23 cellular contexts compared by ENCODE assay signal in the genomic region with DNA sequence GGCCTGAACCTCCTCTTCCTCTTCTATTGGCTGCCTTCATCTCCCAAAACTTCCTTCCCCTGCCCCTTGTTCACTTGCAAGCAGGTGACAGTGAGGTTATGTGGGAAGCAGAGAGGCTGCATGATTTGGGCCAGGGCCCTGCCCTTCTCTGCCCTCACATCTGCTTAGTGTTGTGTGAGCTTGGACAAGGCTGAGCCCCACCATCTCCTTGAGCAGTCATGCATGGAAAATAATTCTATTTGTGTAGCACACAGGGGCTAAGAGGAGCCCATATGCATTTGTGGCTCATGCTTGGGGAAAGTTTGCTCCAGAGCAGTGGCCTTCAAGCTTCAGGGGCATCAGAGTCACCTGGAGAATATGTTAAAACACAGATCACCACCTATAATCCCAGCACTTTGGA.
"Had no signal": no experiment of that assay in that cellular context is flagged by ENCODE, and none has a peak within 500 bp of the region (broad histone marks: within the 10 kb centered on the region; RNA-seq: fewer than 3 reads in every experiment).

No MANE protein-coding gene starts in this region.

- H3K9me3 ChIP-seq: gastrocnemius medialis, heart left ventricle, prostate gland, right atrium auricular region, sigmoid colon, suprapubic skin, transverse colon, upper lobe of right lung, uterus had no signal

- H3K27me3 ChIP-seq: gastrocnemius medialis, heart left ventricle, hepatocyte, right atrium auricular region, sigmoid colon, suprapubic skin, transverse colon, upper lobe of right lung, uterus had no signal

- H3K4me2 ChIP-seq: hepatocyte had no signal

- ATAC-seq: gastrocnemius medialis; heart left ventricle; left lobe of liver; natural killer cell treated with Interleukin-12 subunit alpha and Interleukin-12 subunit beta and Interleukin-15 and Interleukin-18, amount 100 ng/mL, for 72 hours; stimulated activated memory B cell treated with anti-CD40 and anti-IgM and Interleukin-4, amounts not matched to agents 10 μg/mL and 1 μg/mL and 100 μg/mL, for 72 hours; stimulated activated naive CD8-positive, alpha-beta T cell treated with anti-CD3 and anti-CD28 coated beads, Interleukin-15, amount 100 ng/mL, for 72 hours; upper lobe of right lung had no signal

- DNase-seq: dorsolateral prefrontal cortex; effector CD4-positive, alpha-beta T cell; foreskin fibroblast; gastrocnemius medialis; heart left ventricle; kidney; naive B cell; nucleus accumbens; sigmoid colon; stimulated activated CD4-positive, alpha-beta T cell treated with anti-CD3 and anti-CD28 coated beads, Interleukin-2, amount 100 ng/mL, for 24 hours; stimulated activated CD4-positive, alpha-beta T cell treated with anti-CD3 and anti-CD28 coated beads, Interleukin-4, amount 100 ng/mL, for 24 hours; stimulated activated naive CD8-positive, alpha-beta T cell treated with anti-CD3 and anti-CD28 coated beads, Interleukin-15, amount 100 ng/mL, for 72 hours; transverse colon; upper lobe of right lung; uterus had no signal

- H3K4me1 ChIP-seq: gastrocnemius medialis, prostate gland had no signal

- H3K27ac ChIP-seq: dorsolateral prefrontal cortex, gastrocnemius medialis, heart left ventricle, hepatocyte, prostate gland, right atrium auricular region, sigmoid colon, suprapubic skin, transverse colon, upper lobe of right lung, uterus had no signal

- H3K36me3 ChIP-seq: gastrocnemius medialis, prostate gland, right atrium auricular region, sigmoid colon, suprapubic skin, transverse colon, upper lobe of right lung, uterus had no signal

- H3K4me3 ChIP-seq: dorsolateral prefrontal cortex, gastrocnemius medialis, heart left ventricle, hepatocyte, lung, prostate gland, right atrium auricular region, sigmoid colon, suprapubic skin, transverse colon, upper lobe of right lung, uterus had no signal
